In genomic region chr9:130042931-130043653, GRCh38 we compare ENCODE assay signal across 8 cellular contexts. TPM values are rescaled to one million over a fixed set of nuclear protein-coding genes. Genes with fewer than 3 reads are reported as not detected.
DNase-seq lines count a peak whose midpoint lies in the region; TF ChIP-seq lines count a peak whose summit lies in the region.

TSS of gene FNBP1 (minus strand) at chr9:130043189. CDS start at chr9:130042975, 214 bp downstream.

- DNase-seq in GM19240 (ENCODE audit: insufficient read length, low spot score) (peak; percentile 76), glutamatergic neuron (peak; percentile 86), osteoblast (ENCODE audit: insufficient read length, low spot score, missing footprints) (peak; percentile 99)

- H3K4me1 Mint-ChIP-seq in activated naive CD8-positive, alpha-beta T cell (ENCODE audit: low read depth) = peaks cover 44% of the 10 kb centered on the region
- peaks cover 14% of the 10 kb centered on the region for H3K4me1 Mint-ChIP-seq in glutamatergic neuron (ENCODE audit: low read depth, unreplicated experiment)

- no peak for TF ChIP-seq CTCF in SU-DHL-6 (IDR thresholded peaks at IDR 0.05; ENCODE audit: insufficient read depth, low read length, poor library complexity, severe bottlenecking)
- no peak for TF ChIP-seq CTCF in glutamatergic neuron (IDR thresholded peaks at IDR 0.05; ENCODE audit: partially characterized antibody, unreplicated experiment)
- TF ChIP-seq CTCF in osteoblast (IDR thresholded peaks at IDR 0.05; ENCODE audit: extremely low read depth, low read depth, low read length) = no peak

- H3K4me2 ChIP-seq in BLaER1 = peak within 1 kb of the TSS; percentile 98
- peak within 1 kb of the TSS; percentile 94 for H3K4me2 ChIP-seq in SU-DHL-6 (ENCODE audit: low read depth, low read length, poor library complexity, severe bottlenecking)
- H3K4me2 ChIP-seq in osteoblast (ENCODE audit: insufficient read depth, low read length) = peak within 1 kb of the TSS; percentile 89

- H3K27ac ChIP-seq in BLaER1 (peak within 1 kb of the TSS; percentile 55; the same call in 1 of the 2 replicates), KOPT-K1 (ENCODE audit: low read depth, low read length, poor library complexity, severe bottlenecking) (peak within 1 kb of the TSS; percentile 91), SU-DHL-6 (ENCODE audit: low read depth, low read length) (peak within 1 kb of the TSS; percentile 99), osteoblast (ENCODE audit: low read depth, low read length) (peak within 1 kb of the TSS; percentile 41), temporal lobe (ENCODE audit: low read depth, low read length) (peak within 1 kb of the TSS; percentile 86)

- H3K9me2 ChIP-seq in SU-DHL-6 (replicated peaks; ENCODE audit: insufficient read depth, low read length) = no peaks in the 10 kb centered on the region

- peaks cover 47% of the 10 kb centered on the region for H4K20me1 ChIP-seq in BLaER1
- H4K20me1 ChIP-seq in SU-DHL-6 (ENCODE audit: low read depth, low read length) = no peaks in the 10 kb centered on the region
- peaks cover 21% of the 10 kb centered on the region for H4K20me1 ChIP-seq in osteoblast (ENCODE audit: insufficient read depth, low read length)

- peaks cover 58% of the 10 kb centered on the region for H3F3A ChIP-seq in SU-DHL-6 (ENCODE audit: insufficient read depth)

- H3K9me3 Mint-ChIP-seq in activated naive CD8-positive, alpha-beta T cell (ENCODE audit: low read depth) = no peaks in the 10 kb centered on the region
- peaks cover 15% of the 10 kb centered on the region for H3K9me3 Mint-ChIP-seq in glutamatergic neuron (ENCODE audit: unreplicated experiment)

- peak within 1 kb of the TSS; percentile 100 for H3K27ac Mint-ChIP-seq in activated naive CD8-positive, alpha-beta T cell
- H3K27ac Mint-ChIP-seq in glutamatergic neuron (ENCODE audit: unreplicated experiment) = peak within 1 kb of the TSS; percentile 94

- H3K79me2 ChIP-seq in SU-DHL-6 (ENCODE audit: insufficient read depth, low read length) = peaks cover 53% of the 10 kb centered on the region
- H3K79me2 ChIP-seq in osteoblast (ENCODE audit: insufficient read depth, low read length) = peaks cover 39% of the 10 kb centered on the region

- peak within 1 kb of the TSS; percentile 45 for H2AFZ ChIP-seq in SU-DHL-6 (ENCODE audit: low read depth, low read length, severe bottlenecking)
- H2AFZ ChIP-seq in osteoblast (ENCODE audit: low read length) = peak within 1 kb of the TSS; percentile 90

- H3K36me3 ChIP-seq in BLaER1 (no peaks in the 10 kb centered on the region), KOPT-K1 (ENCODE audit: insufficient read depth, low read length) (no peaks in the 10 kb centered on the region), SU-DHL-6 (ENCODE audit: low read length) (no peaks in the 10 kb centered on the region), osteoblast (ENCODE audit: insufficient read depth, low read length) (no peaks in the 10 kb centered on the region)

- peak within 1 kb of the TSS; percentile 89 for H3K4me3 ChIP-seq in BLaER1
- peak within 1 kb of the TSS; percentile 88 for H3K4me3 ChIP-seq in SU-DHL-6 (ENCODE audit: insufficient read depth, low read length, poor library complexity, severe bottlenecking)
- H3K4me3 ChIP-seq in osteoblast (ENCODE audit: insufficient read depth, low read length) = peak within 1 kb of the TSS; percentile 76

- H3K27me3 ChIP-seq in BLaER1 (peaks cover 43% of the 10 kb centered on the region), SU-DHL-6 (ENCODE audit: low read length) (no peaks in the 10 kb centered on the region), osteoblast (ENCODE audit: insufficient read depth, low read length) (no peaks in the 10 kb centered on the region)

- no peaks in the 10 kb centered on the region for H3K9me3 ChIP-seq in BLaER1
- no peaks in the 10 kb centered on the region for H3K9me3 ChIP-seq in KOPT-K1 (ENCODE audit: insufficient read depth, low read length, poor library complexity, severe bottlenecking)
- H3K9me3 ChIP-seq in SU-DHL-6 (ENCODE audit: insufficient read depth, low read length) = no peaks in the 10 kb centered on the region
- no peaks in the 10 kb centered on the region for H3K9me3 ChIP-seq in osteoblast (ENCODE audit: low read depth, low read length)

- peak within 1 kb of the TSS; percentile 100 for H3K4me3 Mint-ChIP-seq in activated naive CD8-positive, alpha-beta T cell
- peak within 1 kb of the TSS; percentile 99 for H3K4me3 Mint-ChIP-seq in glutamatergic neuron (ENCODE audit: unreplicated experiment)

- H3K36me3 Mint-ChIP-seq in activated naive CD8-positive, alpha-beta T cell = no peaks in the 10 kb centered on the region
- peaks cover 4% of the 10 kb centered on the region for H3K36me3 Mint-ChIP-seq in glutamatergic neuron (ENCODE audit: unreplicated experiment)

- no peaks in the 10 kb centered on the region for H3K27me3 Mint-ChIP-seq in activated naive CD8-positive, alpha-beta T cell
- H3K27me3 Mint-ChIP-seq in glutamatergic neuron (ENCODE audit: unreplicated experiment) = peaks cover 16% of the 10 kb centered on the region

- H3K4me1 ChIP-seq in BLaER1 (peaks cover 44% of the 10 kb centered on the region), osteoblast (ENCODE audit: insufficient read depth, low read length) (peaks cover 15% of the 10 kb centered on the region)

- H3K9ac ChIP-seq in BLaER1 (peak within 1 kb of the TSS; percentile 81), SU-DHL-6 (ENCODE audit: low read length) (peak within 1 kb of the TSS; percentile 96)

RNA-seq across cellular contexts. Expression of gene FNBP1, which starts in this region (rescaled TPM):
- total RNA-seq in glutamatergic neuron (ENCODE audit: unreplicated experiment) (80.4 TPM), osteoblast (31.8 and 35.9 TPM in 2 replicates), temporal lobe (42.0 TPM)

Comparison
In these comparisons a context has a peak if more than half of its experiments do, and no peak if none do; other contexts are left out.
1. Peak in every context shown above with its lines: DNase-seq, H3K4me3 ChIP-seq and H3K27ac ChIP-seq.
2. H3K27ac ChIP-seq: peak in every context shown above with its lines; median percentile 99 in SU-DHL-6; 91 in KOPT-K1; 86 in temporal lobe; 55 in BLaER1; 41 in osteoblast.